9 cellular contexts compared by ENCODE assay signal in the genomic region with DNA sequence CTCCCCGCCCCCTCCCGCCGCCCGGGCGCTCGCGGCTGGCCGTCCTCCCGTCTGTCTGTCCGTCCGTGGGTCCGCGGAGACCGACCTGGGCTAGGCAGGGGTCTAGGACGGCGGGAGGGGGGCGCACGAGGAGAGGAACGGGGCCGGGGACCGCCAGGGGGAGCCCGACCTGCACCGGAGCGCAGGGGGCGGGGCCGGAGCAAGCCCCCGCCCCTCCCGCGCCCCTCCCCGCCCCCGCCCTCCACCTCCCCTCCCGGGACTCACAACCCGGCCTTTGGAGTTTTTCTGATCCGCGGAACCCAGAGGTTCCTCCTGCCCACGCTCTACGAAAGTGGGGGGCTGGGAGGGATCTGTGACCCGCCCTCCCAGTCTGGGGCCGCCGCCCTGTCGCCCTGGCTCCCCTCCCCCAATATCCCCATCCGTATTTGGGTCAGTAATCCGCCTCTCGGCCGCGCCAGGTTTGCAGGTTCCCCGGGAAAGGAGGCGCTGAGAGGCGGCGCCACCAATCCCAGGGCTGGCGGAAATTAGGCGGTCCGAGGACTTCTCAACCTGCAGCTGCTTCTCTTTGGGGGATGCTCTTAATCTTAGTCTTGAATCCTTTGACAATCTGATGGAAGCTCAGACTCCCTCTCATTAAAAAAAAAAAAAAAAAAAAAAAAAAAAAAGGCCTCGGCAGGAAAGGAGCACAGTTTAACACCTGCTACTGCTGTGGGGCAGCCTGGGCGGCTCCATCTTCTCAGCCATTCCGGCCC. TPM values are rescaled to one million over a fixed set of nuclear protein-coding genes. Genes with fewer than 3 reads are reported as not detected.
DNase-seq lines count a peak whose midpoint lies in the region; ATAC-seq and TF ChIP-seq lines count a peak whose summit lies in the region.
"Had no signal": no experiment of that assay in that cellular context is flagged by ENCODE, and none has a peak within 500 bp of the region (broad histone marks: within the 10 kb centered on the region; RNA-seq: fewer than 3 reads in every experiment).

No MANE protein-coding gene starts in this region.

- no peak overlapping the region for H2AFZ ChIP-seq in fibroblast of lung (ENCODE audit: low read length)

- no peaks in the 10 kb centered on the region for H3K36me3 ChIP-seq in fibroblast of lung (ENCODE audit: control insufficient read depth, insufficient read depth, low read length)

- ATAC-seq in activated T-cell treated with anti-CD3 and anti-CD28 coated beads, Interleukin-2, amount 50 U/mL, for 4 hours: peak; percentile 80 to 83
- peak; percentile 85 to 91 for ATAC-seq in natural killer cell treated with Interleukin-12 subunit alpha and Interleukin-12 subunit beta and Interleukin-15 and Interleukin-18, amount 100 ng/mL, for 72 hours

- H3K9me3 ChIP-seq in fibroblast of lung (ENCODE audit: control insufficient read depth, insufficient read depth, low read depth, low read length): no peaks in the 10 kb centered on the region

- DNase-seq in CD14-positive monocyte (ENCODE audit: low spot score): no peak
- peak; percentile 90 for DNase-seq in GM20000 (ENCODE audit: low spot score)
- peak; percentile 78 for DNase-seq in HuH-7 (ENCODE audit: low spot score)
- DNase-seq in NOMO-1 treated with dmso at 0.1 percent for 144 hours (lab: John Stamatoyannopoulos, UW; ENCODE audit: unreplicated experiment): peak; percentile 56
- peak; percentile 81 for DNase-seq in activated T-cell treated with anti-CD3 and anti-CD28 coated beads, Interleukin-2, amount 50 U/mL, for 4 hours
- DNase-seq in fibroblast of lung (ENCODE audit: low read depth in 2 of 2): peak; percentile 19 to 30
- peak; percentile 82 for DNase-seq in natural killer cell treated with Interleukin-12 subunit alpha and Interleukin-12 subunit beta and Interleukin-15 and Interleukin-18, amount 100 ng/mL, for 72 hours (ENCODE audit: low spot score)
- peak; percentile 75 for DNase-seq in stimulated activated naive CD4-positive, alpha-beta T cell treated with Interleukin-2 at 50 U/mL for 16 hours (lab: John Stamatoyannopoulos, UW)

- peaks cover 16 to 30% (median 25%) of the 10 kb centered on the region in 3 donors for H3K27me3 Mint-ChIP-seq in CD14-positive monocyte (ENCODE audit: low read depth in 3 of 3)
- peaks cover 2% of the 10 kb centered on the region for H3K27me3 Mint-ChIP-seq in activated T-cell treated with anti-CD3 and anti-CD28 coated beads, Interleukin-2, amount 50 U/mL, for 4 hours (ENCODE audit: low read depth)
- peaks cover 4 to 5% of the 10 kb centered on the region in 2 donors for H3K27me3 Mint-ChIP-seq in natural killer cell treated with Interleukin-12 subunit alpha and Interleukin-12 subunit beta and Interleukin-15 and Interleukin-18, amount 100 ng/mL, for 72 hours

- TF ChIP-seq CTCF in CD14-positive monocyte (IDR thresholded peaks at IDR 0.05) (peak; percentile 70), GM20000 (IDR thresholded peaks at IDR 0.05; ENCODE audit: extremely low read depth, missing control alignments) (peak; percentile 43), fibroblast of lung (conservative IDR thresholded peaks at IDR 0.05 in 1 of 2, IDR thresholded peaks at IDR 0.05 in 1 of 2; ENCODE audit: low read depth in 1 of 2, low read length in 2 of 2) (peak; percentile 31 to 36)

- H3K4me3 ChIP-seq in fibroblast of lung (replicated peaks in 1 of 4; ENCODE audit: control extremely low read depth in 1 of 4, insufficient read depth in 1 of 4, low read depth in 3 of 4, low read length in 4 of 4): peak overlapping the region in 2 of 4 experiments; percentile 25 to 56

- no peak overlapping the region for H3K9ac ChIP-seq in fibroblast of lung (ENCODE audit: insufficient read depth, low read length)

- no peak overlapping the region for H3K27ac Mint-ChIP-seq in CD14-positive monocyte
- no peak overlapping the region for H3K27ac Mint-ChIP-seq in natural killer cell treated with Interleukin-12 subunit alpha and Interleukin-12 subunit beta and Interleukin-15 and Interleukin-18, amount 100 ng/mL, for 72 hours

- no peak overlapping the region for H3K27ac ChIP-seq in fibroblast of lung (ENCODE audit: insufficient read depth, low read length)

- H3K27me3 ChIP-seq in fibroblast of lung (ENCODE audit: control insufficient read depth, insufficient read depth, low read length): peaks cover 4% of the 10 kb centered on the region

- H3K9me3 Mint-ChIP-seq in CD14-positive monocyte: peaks cover 0 to 1% (median 0%) of the 10 kb centered on the region in 7 donors
- H3K9me3 Mint-ChIP-seq in activated T-cell treated with anti-CD3 and anti-CD28 coated beads, Interleukin-2, amount 50 U/mL, for 4 hours: no peaks in the 10 kb centered on the region
- H3K9me3 Mint-ChIP-seq in natural killer cell treated with Interleukin-12 subunit alpha and Interleukin-12 subunit beta and Interleukin-15 and Interleukin-18, amount 100 ng/mL, for 72 hours: no peaks in the 10 kb centered on the region

- H4K20me1 ChIP-seq in fibroblast of lung (ENCODE audit: control insufficient read depth, extremely low read depth, insufficient read depth, low read length): no peaks in the 10 kb centered on the region

- H3K4me2 ChIP-seq in fibroblast of lung (ENCODE audit: extremely low read depth, insufficient read depth, low read length): peak overlapping the region; percentile 54

- no peaks in the 10 kb centered on the region for H3K4me1 ChIP-seq in fibroblast of lung (ENCODE audit: control insufficient read depth, extremely low read depth, insufficient read depth, low read length)

- H3K4me3 Mint-ChIP-seq in CD14-positive monocyte: peak overlapping the region; percentile 73 to 86
- H3K4me3 Mint-ChIP-seq in activated T-cell treated with anti-CD3 and anti-CD28 coated beads, Interleukin-2, amount 50 U/mL, for 4 hours: peak overlapping the region; percentile 82
- peak overlapping the region; percentile 68 for H3K4me3 Mint-ChIP-seq in natural killer cell treated with Interleukin-12 subunit alpha and Interleukin-12 subunit beta and Interleukin-15 and Interleukin-18, amount 100 ng/mL, for 72 hours

- no peaks in the 10 kb centered on the region for H3K79me2 ChIP-seq in fibroblast of lung (ENCODE audit: control insufficient read depth, insufficient read depth, low read length)

- peaks cover 0 to 4% of the 10 kb centered on the region in 2 donors for H3K36me3 Mint-ChIP-seq in CD14-positive monocyte
- H3K36me3 Mint-ChIP-seq in activated T-cell treated with anti-CD3 and anti-CD28 coated beads, Interleukin-2, amount 50 U/mL, for 4 hours (ENCODE audit: insufficient read depth): no peaks in the 10 kb centered on the region
- H3K36me3 Mint-ChIP-seq in natural killer cell treated with Interleukin-12 subunit alpha and Interleukin-12 subunit beta and Interleukin-15 and Interleukin-18, amount 100 ng/mL, for 72 hours: no peaks in the 10 kb centered on the region

- peaks cover 10% of the 10 kb centered on the region for H3K4me1 Mint-ChIP-seq in CD14-positive monocyte
- peaks cover 3% of the 10 kb centered on the region for H3K4me1 Mint-ChIP-seq in activated T-cell treated with anti-CD3 and anti-CD28 coated beads, Interleukin-2, amount 50 U/mL, for 4 hours (ENCODE audit: low read depth)
- peaks cover 8 to 10% of the 10 kb centered on the region in 2 donors for H3K4me1 Mint-ChIP-seq in natural killer cell treated with Interleukin-12 subunit alpha and Interleukin-12 subunit beta and Interleukin-15 and Interleukin-18, amount 100 ng/mL, for 72 hours (ENCODE audit: low read depth in 2 of 2)

- intact Hi-C loops in CD14-positive monocyte (cut with micrococcal nuclease): loop anchor here in 1 of 2 donors (5.0 kb wide), 1 partner anchor 113 kb away; no protein-coding TSS in a partner anchor

RNA-seq across cellular contexts. Expression of a gene that starts 0.9 kb away (rescaled TPM):
- not detected for polyA plus RNA-seq in CD14-positive monocyte
- under 1 TPM; 0.60 to 0.95 (median 0.68) TPM for total RNA-seq in activated T-cell treated with anti-CD3 and anti-CD28 coated beads, Interleukin-2, amount 50 U/mL, for 4 hours
- not detected in 2 replicates for total RNA-seq in fibroblast of lung
- not detected in 2 replicates for polyA plus RNA-seq in fibroblast of lung
- polyA plus RNA-seq in fibroblast of lung (2012): not detected in 2 replicates
- polyA minus RNA-seq in fibroblast of lung (ENCODE audit: low replicate concordance): not detected in 2 replicates
- total RNA-seq in natural killer cell treated with Interleukin-12 subunit alpha and Interleukin-12 subunit beta and Interleukin-15 and Interleukin-18, amount 100 ng/mL, for 72 hours: under 1 TPM in 1 of 2 donors, not detected in 1; 0.75 TPM
- total RNA-seq: RPMI7951 had no signal

RNA-seq across cellular contexts. Expression of a gene that starts 37.8 kb away (rescaled TPM):
- under 1 TPM; 0.05 to 0.15 TPM for polyA plus RNA-seq in CD14-positive monocyte
- 1 to 10 TPM; 3.2 to 4.2 (median 3.4) TPM for total RNA-seq in activated T-cell treated with anti-CD3 and anti-CD28 coated beads, Interleukin-2, amount 50 U/mL, for 4 hours
- 4.5 and 4.9 TPM in 2 replicates for total RNA-seq in fibroblast of lung
- polyA plus RNA-seq in fibroblast of lung: 5.2 and 6.0 TPM in 2 replicates
- polyA plus RNA-seq in fibroblast of lung (2012): 2.2 and 3.8 TPM in 2 replicates
- polyA minus RNA-seq in fibroblast of lung (ENCODE audit: low replicate concordance): 3.7 and 6.0 TPM in 2 replicates
- 1 to 10 TPM in 1 of 2 donors, under 1 TPM in 1; 0.70 to 1.4 TPM for total RNA-seq in natural killer cell treated with Interleukin-12 subunit alpha and Interleukin-12 subunit beta and Interleukin-15 and Interleukin-18, amount 100 ng/mL, for 72 hours
